15 cellular contexts compared by ENCODE assay signal in the genomic region with DNA sequence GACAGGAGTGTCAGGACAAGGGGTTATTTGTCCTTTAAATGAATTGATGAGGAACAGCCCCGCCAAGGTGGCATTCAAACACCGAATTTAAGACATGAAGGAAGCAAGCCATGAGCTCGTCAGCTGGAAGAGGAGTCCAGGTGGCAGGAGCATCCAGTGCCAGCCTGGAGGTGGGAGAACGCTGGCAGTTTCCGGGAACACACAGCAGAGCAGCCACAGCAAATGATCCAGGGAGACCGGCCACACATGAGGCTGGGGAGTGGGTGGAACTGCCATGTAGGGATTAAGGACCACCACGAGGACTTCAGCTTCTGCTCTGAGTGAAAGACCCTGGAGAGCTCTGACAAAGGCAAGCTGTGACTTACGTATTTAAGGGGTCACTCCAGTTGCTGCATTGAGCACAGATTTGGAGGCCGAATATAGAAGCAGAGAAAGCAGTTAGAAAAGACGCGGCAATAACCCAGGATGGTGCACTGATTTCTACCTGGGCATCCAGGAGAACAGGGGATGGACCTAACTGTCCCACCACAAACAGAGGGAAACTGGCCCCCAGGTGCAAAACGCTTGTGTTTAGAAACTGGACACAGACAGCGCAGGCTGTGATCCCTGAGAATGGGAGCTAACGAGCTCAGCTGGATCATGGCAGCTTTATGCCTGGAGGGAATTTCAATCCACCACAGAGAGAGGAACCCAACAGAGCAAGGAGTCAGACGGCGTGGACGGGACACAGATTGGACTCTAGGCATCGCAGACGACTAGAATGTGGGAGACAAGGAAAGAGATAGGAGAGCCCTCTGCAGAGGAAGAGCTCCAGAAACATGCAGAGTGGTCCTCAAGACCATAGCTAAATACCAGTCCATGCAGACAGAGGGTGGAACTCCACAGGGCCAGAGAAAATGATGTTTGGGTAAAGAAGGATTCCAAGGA. TPM values are rescaled to one million over a fixed set of nuclear protein-coding genes. Genes with fewer than 3 reads are reported as not detected.
DNase-seq lines count a peak whose midpoint lies in the region; ATAC-seq and TF ChIP-seq lines count a peak whose summit lies in the region.
"Not testable (repeated sequence)": the region's sequence is repeated elsewhere in the genome, so short reads cannot be mapped to it uniquely, and the experiment has no call there.
"Had no signal": no experiment of that assay in that cellular context is flagged by ENCODE, and none has a peak within 500 bp of the region (broad histone marks: within the 10 kb centered on the region; RNA-seq: fewer than 3 reads in every experiment).

No MANE protein-coding gene starts in this region.

- not testable (repeated sequence) for H3K9me3 ChIP-seq in testis

- not testable (repeated sequence) for TF ChIP-seq POLR2A in testis (IDR thresholded peaks at IDR 0.05)

- DNase-seq in cardiac septum (ENCODE audit: low spot score) (peak; percentile 19), left lobe of liver (ENCODE audit: low spot score) (peak; percentile 2), osteocyte (ENCODE audit: extremely low spot score, unreplicated experiment) (peak; percentile 67), testis (peak; percentile 2)

- H3K4me3 ChIP-seq in testis, result not testable (repeated sequence)

- H3K36me3 ChIP-seq in testis (ENCODE audit: low read depth, missing control alignments), result not testable (repeated sequence)

- H3K4me1 Mint-ChIP-seq in activated naive CD4-positive, alpha-beta T cell treated with anti-CD3 and anti-CD28 coated beads, Interleukin-2, amount 50 U/mL, for 24 hours; osteocyte (ENCODE audit: unreplicated experiment): not testable (repeated sequence)

- 79 to 80% methylated on average over 18 to 19 of the region's 19 CpGs for WGBS in testis, 2 donors

- intact Hi-C loops in cardiac septum (cut with DNase I); testis (cut with DNase I; ENCODE audit: low total_unique reads): not testable (repeated sequence)

- H3K27ac ChIP-seq in testis, result not testable (repeated sequence)

- not testable (repeated sequence) for H3K4me3 Mint-ChIP-seq in activated naive CD4-positive, alpha-beta T cell treated with anti-CD3 and anti-CD28 coated beads, Interleukin-2, amount 50 U/mL, for 24 hours; osteocyte (ENCODE audit: unreplicated experiment)

- not testable (repeated sequence) for H3K36me3 Mint-ChIP-seq in activated naive CD4-positive, alpha-beta T cell treated with anti-CD3 and anti-CD28 coated beads, Interleukin-2, amount 50 U/mL, for 24 hours; osteocyte (ENCODE audit: unreplicated experiment)

- TF ChIP-seq CTCF in osteocyte (IDR thresholded peaks at IDR 0.05); testis (IDR thresholded peaks at IDR 0.05): not testable (repeated sequence)

- ATAC-seq in left lobe of liver, result not testable (repeated sequence)

- H3K27me3 ChIP-seq in testis, result not testable (repeated sequence)

- not testable (repeated sequence) for H3K9me3 Mint-ChIP-seq in activated naive CD4-positive, alpha-beta T cell treated with anti-CD3 and anti-CD28 coated beads, Interleukin-2, amount 50 U/mL, for 24 hours; osteocyte (ENCODE audit: unreplicated experiment)

- peaks cover 38% of the 10 kb centered on the region for H3K27me3 Mint-ChIP-seq in activated naive CD4-positive, alpha-beta T cell treated with anti-CD3 and anti-CD28 coated beads, Interleukin-2, amount 50 U/mL, for 24 hours
- H3K27me3 Mint-ChIP-seq in osteocyte (ENCODE audit: unreplicated experiment), result peaks cover 66% of the 10 kb centered on the region

- H3K27ac Mint-ChIP-seq in activated naive CD4-positive, alpha-beta T cell treated with anti-CD3 and anti-CD28 coated beads, Interleukin-2, amount 50 U/mL, for 24 hours, result peak overlapping the region; percentile 3
- H3K27ac Mint-ChIP-seq in osteocyte (ENCODE audit: unreplicated experiment), result not testable (repeated sequence)

- not testable (repeated sequence) for H3K4me1 ChIP-seq in testis

RNA-seq across cellular contexts. Expression of gene OBP2B, which starts 9.3 kb away (rescaled TPM):
- total RNA-seq in cardiac septum (not detected), left lobe of liver (not detected), osteocyte (not detected in 2 replicates), testis (10 to 100 TPM; 34.0 to 53.0 TPM)
- 35.1 TPM for polyA plus RNA-seq in testis (ENCODE audit: insufficient read depth, low read depth, low replicate concordance)
- total RNA-seq: A172; A673; Calu3; CD4-positive, alpha-beta memory T cell; Daoy; G401; GM23338; H4; H9 had no signal
- polyA plus RNA-seq: BJ; CD4-positive, alpha-beta memory T cell; GM23338 had no signal

RNA-seq across cellular contexts. Expression of gene GBGT1, which starts 54.6 kb away (rescaled TPM):
- 4.6 TPM for total RNA-seq in cardiac septum
- total RNA-seq in left lobe of liver, result 1.2 TPM
- total RNA-seq in osteocyte, result 3.1 and 4.1 TPM in 2 replicates
- total RNA-seq in testis, result 10 to 100 TPM in 1 of 2 donors, 1 to 10 TPM in 1; 5.6 to 11.2 TPM
- 4.0 TPM for polyA plus RNA-seq in testis (ENCODE audit: insufficient read depth, low read depth, low replicate concordance)
- total RNA-seq: Calu3, G401, H4 had no signal

RNA-seq across cellular contexts. Expression of gene ABO, which starts 56.7 kb away (rescaled TPM):
- total RNA-seq in cardiac septum (2.0 TPM), left lobe of liver (0.03 TPM), osteocyte (not detected in 2 replicates), testis (10 to 100 TPM; 25.6 to 31.1 TPM)
- polyA plus RNA-seq in testis (ENCODE audit: insufficient read depth, low read depth, low replicate concordance), result 10.4 TPM
- total RNA-seq: A172, A673, Daoy, G401, H4 had no signal
- polyA plus RNA-seq: BJ had no signal

Comparison
In these comparisons a context has a peak if more than half of its experiments do, and no peak if none do; other contexts are left out.
1. DNase-seq: peak in every context shown above with its lines; median percentile 67 in osteocyte; 19 in cardiac septum; 2 in left lobe of liver; 2 in testis.
2. RNA of gene OBP2B, which starts 9.3 kb away (total RNA-seq): 34.0 to 53.0 TPM in testis; not detected in cardiac septum (single experiment), not detected in left lobe of liver (single experiment) and not detected in osteocyte; every median in the first group is over 10 times any median in the second.